ENCODE assay signal across 8 cellular contexts in the genomic region with DNA sequence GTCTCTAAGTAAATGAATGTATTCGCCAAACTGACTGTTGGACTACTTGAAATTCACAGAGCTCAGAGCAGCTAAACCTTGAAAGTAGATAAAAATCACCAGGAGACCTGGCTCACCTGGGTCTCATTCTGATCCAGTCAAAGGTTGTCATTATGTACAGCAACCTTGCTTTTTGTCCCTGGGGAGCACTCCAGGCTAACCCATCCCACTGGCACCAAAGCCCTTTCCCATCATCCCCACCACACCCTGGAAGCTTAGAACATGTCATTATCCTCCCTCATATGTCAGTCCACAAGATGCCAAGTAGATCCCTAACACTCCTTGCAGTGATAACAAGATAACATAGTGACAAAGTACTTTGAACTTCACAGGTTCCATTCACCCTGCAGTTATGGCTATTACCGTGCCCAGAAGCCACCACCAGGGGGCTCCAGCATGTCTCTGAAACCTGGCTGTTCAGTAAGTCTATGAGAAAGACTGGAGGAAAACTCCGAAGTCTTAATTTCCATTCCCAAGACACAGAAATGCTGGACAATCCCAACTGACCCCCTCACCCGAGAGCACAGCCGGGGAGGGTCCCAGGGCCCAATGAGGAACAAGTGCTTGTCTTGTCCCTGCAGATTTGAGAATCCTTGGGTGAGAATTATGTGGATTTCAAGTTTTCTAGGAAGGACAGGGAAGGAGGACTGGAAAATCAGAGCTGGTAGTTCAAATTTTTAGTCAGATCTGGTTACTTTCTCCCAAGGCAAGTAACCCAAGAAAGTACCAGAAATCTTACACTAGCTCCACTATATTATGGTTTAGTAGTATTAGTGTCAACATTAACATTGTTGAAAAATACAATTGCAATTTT. TPM values are rescaled to one million over a fixed set of nuclear protein-coding genes. Genes with fewer than 3 reads are reported as not detected.
DNase-seq lines count a peak whose midpoint lies in the region; ATAC-seq lines count a peak whose summit lies in the region.

No MANE protein-coding gene starts in this region.

- no peaks in the 10 kb centered on the region for H3K36me3 ChIP-seq in HAP-1 (replicated peaks)

- peak; percentile 91 for ATAC-seq in effector memory CD8-positive, alpha-beta T cell (replicated peaks)
- no peak for ATAC-seq in GM18868 (IDR thresholded peaks at IDR 0.05; ENCODE audit: unreplicated experiment)

- DNase-seq in DMS 273 (lab: John Stamatoyannopoulos, UW; ENCODE audit: unreplicated experiment) (peak; percentile 81), HAP-1 (ENCODE audit: low spot score in 2 of 2) (peak; percentile 38 to 87), NCI-H526 treated with DMSO at 0.1 percent for 48 hours (lab: John Stamatoyannopoulos, UW) (peak; percentile 58), myocyte (ENCODE audit: low read depth) (peak; percentile 62)
- DNase-seq in activated CD8-positive, alpha-beta memory T cell treated with anti-CD3 and anti-CD28 coated beads for 1 hour (ENCODE audit: extremely low read depth in 1 of 2, low read depth in 1 of 2), result peak; percentile 56 to 64
- peak; percentile 76 to 80 (median 78) for DNase-seq in effector memory CD8-positive, alpha-beta T cell
- DNase-seq in stimulated activated CD8-positive, alpha-beta memory T cell treated with anti-CD3 and anti-CD28 coated beads, Interleukin-7, amount 100 ng/mL, for 4 hours (ENCODE audit: low read depth in 2 of 2), result peak; percentile 43 to 64

- no peaks in the 10 kb centered on the region for H3K9me3 ChIP-seq in HAP-1

- no peaks in the 10 kb centered on the region for H3K36me3 Mint-ChIP-seq in effector memory CD8-positive, alpha-beta T cell (ENCODE audit: insufficient read depth)

- no peaks in the 10 kb centered on the region for H3K4me1 ChIP-seq in HAP-1

- peaks cover 24 to 42% of the 10 kb centered on the region in 2 donors for H3K27me3 Mint-ChIP-seq in effector memory CD8-positive, alpha-beta T cell

- no peak overlapping the region for H3K27ac Mint-ChIP-seq in effector memory CD8-positive, alpha-beta T cell

- H3K4me3 ChIP-seq in HAP-1, result no peak overlapping the region

- H3K4me3 Mint-ChIP-seq in effector memory CD8-positive, alpha-beta T cell, result no peak overlapping the region

- no peaks in the 10 kb centered on the region for H3K4me1 Mint-ChIP-seq in effector memory CD8-positive, alpha-beta T cell (ENCODE audit: low read depth in 2 of 2)

- in situ Hi-C loops in HAP-1 (cut with MboI; ENCODE audit: low sequenced_read_pairs), result loop anchor here (10.0 kb wide), 1 partner anchor 486 kb away; no protein-coding TSS in a partner anchor

- peaks cover 29% of the 10 kb centered on the region for H3K27me3 ChIP-seq in HAP-1 (ENCODE audit: low read depth)

- no peaks in the 10 kb centered on the region for H3K9me3 Mint-ChIP-seq in effector memory CD8-positive, alpha-beta T cell

RNA-seq across cellular contexts. Expression of gene USP47, which starts 43.0 kb away (rescaled TPM):
- total RNA-seq in myocyte, result 67.1 and 75.4 TPM in 2 replicates
- polyA plus RNA-seq in myocyte (2012), result 19.0 TPM
